In genomic region chr19:48806818-48807589, GRCh38 we compare ENCODE assay signal across 1 cellular context.
TF ChIP-seq lines count a peak whose summit lies in the region.

No MANE protein-coding gene starts in this region.

TF ChIP-seq in HepG2, 621 proteins besides CTCF, POLR2A, EP300 and RAD21 (continued from another document and continues in another):
- TF ChIP-seq IRF9 (CRISPR knock-in tag; IDR thresholded peaks at IDR 0.05; ENCODE audit: borderline replicate concordance) (peak; percentile 3; the same call in 1 of the 2 replicates), DNMT3B (CRISPR knock-in tag; conservative IDR thresholded peaks at IDR 0.05) (no peak), ZSCAN5A (CRISPR knock-in tag; IDR thresholded peaks at IDR 0.05; ENCODE audit: borderline replicate concordance) (no peak), DNMT1 (CRISPR knock-in tag; IDR thresholded peaks at IDR 0.05) (no peak), SMARCC2 (IDR thresholded peaks at IDR 0.05) (no peak), ZNF331 (CRISPR knock-in tag; IDR thresholded peaks at IDR 0.05) (peak; percentile 62; the same call in 1 of the 2 replicates), ZNF660 (CRISPR knock-in tag; IDR thresholded peaks at IDR 0.05; ENCODE audit: borderline replicate concordance, low read depth) (no peak), ZNF607 (CRISPR knock-in tag; IDR thresholded peaks at IDR 0.05; ENCODE audit: borderline replicate concordance) (no peak), ATRX (CRISPR knock-in tag; IDR thresholded peaks at IDR 0.05; ENCODE audit: borderline replicate concordance) (no peak), JUND (CRISPR knock-in tag; IDR thresholded peaks at IDR 0.05) (no peak), THAP11 (CRISPR knock-in tag; IDR thresholded peaks at IDR 0.05) (peak; percentile 98), RXRB (CRISPR knock-in tag; IDR thresholded peaks at IDR 0.05; ENCODE audit: borderline replicate concordance) (peak; percentile 65), SNRNP70 (IDR thresholded peaks at IDR 0.05; ENCODE audit: low read depth, low read length) (no peak), SOX13 (IDR thresholded peaks at IDR 0.05) (no peak), SOX13 (CRISPR knock-in tag; conservative IDR thresholded peaks at IDR 0.05 in 1 of 2, IDR thresholded peaks at IDR 0.05 in 1 of 2) (peak in 1 of 2 experiments; percentile 17; a peak in 1 of 4 replicates), ZNF777 (CRISPR knock-in tag; IDR thresholded peaks at IDR 0.05) (peak; percentile 17; the same call in 1 of the 2 replicates), HIC2 (CRISPR knock-in tag; IDR thresholded peaks at IDR 0.05; ENCODE audit: low read depth) (no peak), MLX (CRISPR knock-in tag; IDR thresholded peaks at IDR 0.05) (peak; percentile 24; the same call in 1 of the 2 replicates), GATA4 (IDR thresholded peaks at IDR 0.05; ENCODE audit: borderline replicate concordance, low read depth) (peak; percentile 72; the same call in 1 of the 2 replicates), ZNF253 (CRISPR knock-in tag; IDR thresholded peaks at IDR 0.05; ENCODE audit: borderline replicate concordance) (no peak), ZNF577 (CRISPR knock-in tag; IDR thresholded peaks at IDR 0.05; ENCODE audit: borderline replicate concordance, low read depth) (0 out of 2 replicates have a peak, but pooled peaks have one; percentile 35), SMAD9 (CRISPR knock-in tag; IDR thresholded peaks at IDR 0.05) (no peak), ZFP37 (CRISPR knock-in tag; IDR thresholded peaks at IDR 0.05; ENCODE audit: borderline replicate concordance) (no peak), ONECUT2 (CRISPR knock-in tag; IDR thresholded peaks at IDR 0.05) (no peak), KLF11 (CRISPR knock-in tag; IDR thresholded peaks at IDR 0.05) (no peak; the same call in 1 of the 2 replicates), FOSL1 (CRISPR knock-in tag; IDR thresholded peaks at IDR 0.05; ENCODE audit: borderline replicate concordance) (no peak), BRCA1 (CRISPR knock-in tag; IDR thresholded peaks at IDR 0.05) (0 out of 2 replicates have a peak, but pooled peaks have one; percentile 55)
- TF ChIP-seq, protein P1, sequence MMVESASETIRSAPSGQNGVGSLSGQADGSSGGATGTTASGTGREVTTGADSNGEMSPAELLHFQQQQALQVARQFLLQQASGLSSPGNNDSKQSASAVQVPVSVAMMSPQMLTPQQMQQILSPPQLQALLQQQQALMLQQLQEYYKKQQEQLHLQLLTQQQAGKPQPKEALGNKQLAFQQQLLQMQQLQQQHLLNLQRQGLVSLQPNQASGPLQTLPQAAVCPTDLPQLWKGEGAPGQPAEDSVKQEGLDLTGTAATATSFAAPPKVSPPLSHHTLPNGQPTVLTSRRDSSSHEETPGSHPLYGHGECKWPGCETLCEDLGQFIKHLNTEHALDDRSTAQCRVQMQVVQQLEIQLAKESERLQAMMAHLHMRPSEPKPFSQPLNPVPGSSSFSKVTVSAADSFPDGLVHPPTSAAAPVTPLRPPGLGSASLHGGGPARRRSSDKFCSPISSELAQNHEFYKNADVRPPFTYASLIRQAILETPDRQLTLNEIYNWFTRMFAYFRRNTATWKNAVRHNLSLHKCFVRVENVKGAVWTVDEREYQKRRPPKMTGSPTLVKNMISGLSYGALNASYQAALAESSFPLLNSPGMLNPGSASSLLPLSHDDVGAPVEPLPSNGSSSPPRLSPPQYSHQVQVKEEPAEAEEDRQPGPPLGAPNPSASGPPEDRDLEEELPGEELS (CRISPR knock-in tag; IDR thresholded peaks at IDR 0.05): peak; percentile 68
- TF ChIP-seq, protein P2, sequence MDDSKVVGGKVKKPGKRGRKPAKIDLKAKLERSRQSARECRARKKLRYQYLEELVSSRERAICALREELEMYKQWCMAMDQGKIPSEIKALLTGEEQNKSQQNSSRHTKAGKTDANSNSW (CRISPR knock-in tag; IDR thresholded peaks at IDR 0.05; ENCODE audit: borderline replicate concordance): 0 out of 2 replicates have a peak, but pooled peaks have one; percentile 27
- TF ChIP-seq, protein P3, sequence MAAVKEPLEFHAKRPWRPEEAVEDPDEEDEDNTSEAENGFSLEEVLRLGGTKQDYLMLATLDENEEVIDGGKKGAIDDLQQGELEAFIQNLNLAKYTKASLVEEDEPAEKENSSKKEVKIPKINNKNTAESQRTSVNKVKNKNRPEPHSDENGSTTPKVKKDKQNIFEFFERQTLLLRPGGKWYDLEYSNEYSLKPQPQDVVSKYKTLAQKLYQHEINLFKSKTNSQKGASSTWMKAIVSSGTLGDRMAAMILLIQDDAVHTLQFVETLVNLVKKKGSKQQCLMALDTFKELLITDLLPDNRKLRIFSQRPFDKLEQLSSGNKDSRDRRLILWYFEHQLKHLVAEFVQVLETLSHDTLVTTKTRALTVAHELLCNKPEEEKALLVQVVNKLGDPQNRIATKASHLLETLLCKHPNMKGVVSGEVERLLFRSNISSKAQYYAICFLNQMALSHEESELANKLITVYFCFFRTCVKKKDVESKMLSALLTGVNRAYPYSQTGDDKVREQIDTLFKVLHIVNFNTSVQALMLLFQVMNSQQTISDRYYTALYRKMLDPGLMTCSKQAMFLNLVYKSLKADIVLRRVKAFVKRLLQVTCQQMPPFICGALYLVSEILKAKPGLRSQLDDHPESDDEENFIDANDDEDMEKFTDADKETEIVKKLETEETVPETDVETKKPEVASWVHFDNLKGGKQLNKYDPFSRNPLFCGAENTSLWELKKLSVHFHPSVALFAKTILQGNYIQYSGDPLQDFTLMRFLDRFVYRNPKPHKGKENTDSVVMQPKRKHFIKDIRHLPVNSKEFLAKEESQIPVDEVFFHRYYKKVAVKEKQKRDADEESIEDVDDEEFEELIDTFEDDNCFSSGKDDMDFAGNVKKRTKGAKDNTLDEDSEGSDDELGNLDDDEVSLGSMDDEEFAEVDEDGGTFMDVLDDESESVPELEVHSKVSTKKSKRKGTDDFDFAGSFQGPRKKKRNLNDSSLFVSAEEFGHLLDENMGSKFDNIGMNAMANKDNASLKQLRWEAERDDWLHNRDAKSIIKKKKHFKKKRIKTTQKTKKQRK (IDR thresholded peaks at IDR 0.05; ENCODE audit: low read length): no peak
- TF ChIP-seq, protein P4, sequence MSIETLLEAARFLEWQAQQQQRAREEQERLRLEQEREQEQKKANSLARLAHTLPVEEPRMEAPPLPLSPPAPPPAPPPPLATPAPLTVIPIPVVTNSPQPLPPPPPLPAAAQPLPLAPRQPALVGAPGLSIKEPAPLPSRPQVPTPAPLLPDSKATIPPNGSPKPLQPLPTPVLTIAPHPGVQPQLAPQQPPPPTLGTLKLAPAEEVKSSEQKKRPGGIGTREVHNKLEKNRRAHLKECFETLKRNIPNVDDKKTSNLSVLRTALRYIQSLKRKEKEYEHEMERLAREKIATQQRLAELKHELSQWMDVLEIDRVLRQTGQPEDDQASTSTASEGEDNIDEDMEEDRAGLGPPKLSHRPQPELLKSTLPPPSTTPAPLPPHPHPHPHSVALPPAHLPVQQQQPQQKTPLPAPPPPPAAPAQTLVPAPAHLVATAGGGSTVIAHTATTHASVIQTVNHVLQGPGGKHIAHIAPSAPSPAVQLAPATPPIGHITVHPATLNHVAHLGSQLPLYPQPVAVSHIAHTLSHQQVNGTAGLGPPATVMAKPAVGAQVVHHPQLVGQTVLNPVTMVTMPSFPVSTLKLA (IDR thresholded peaks at IDR 0.05): no peak
- TF ChIP-seq, protein P5, sequence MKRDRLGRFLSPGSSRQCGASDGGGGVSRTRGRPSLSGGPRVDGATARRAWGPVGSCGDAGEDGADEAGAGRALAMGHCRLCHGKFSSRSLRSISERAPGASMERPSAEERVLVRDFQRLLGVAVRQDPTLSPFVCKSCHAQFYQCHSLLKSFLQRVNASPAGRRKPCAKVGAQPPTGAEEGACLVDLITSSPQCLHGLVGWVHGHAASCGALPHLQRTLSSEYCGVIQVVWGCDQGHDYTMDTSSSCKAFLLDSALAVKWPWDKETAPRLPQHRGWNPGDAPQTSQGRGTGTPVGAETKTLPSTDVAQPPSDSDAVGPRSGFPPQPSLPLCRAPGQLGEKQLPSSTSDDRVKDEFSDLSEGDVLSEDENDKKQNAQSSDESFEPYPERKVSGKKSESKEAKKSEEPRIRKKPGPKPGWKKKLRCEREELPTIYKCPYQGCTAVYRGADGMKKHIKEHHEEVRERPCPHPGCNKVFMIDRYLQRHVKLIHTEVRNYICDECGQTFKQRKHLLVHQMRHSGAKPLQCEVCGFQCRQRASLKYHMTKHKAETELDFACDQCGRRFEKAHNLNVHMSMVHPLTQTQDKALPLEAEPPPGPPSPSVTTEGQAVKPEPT (CRISPR knock-in tag; IDR thresholded peaks at IDR 0.05; ENCODE audit: low read depth): no peak
- TF ChIP-seq, protein P6, sequence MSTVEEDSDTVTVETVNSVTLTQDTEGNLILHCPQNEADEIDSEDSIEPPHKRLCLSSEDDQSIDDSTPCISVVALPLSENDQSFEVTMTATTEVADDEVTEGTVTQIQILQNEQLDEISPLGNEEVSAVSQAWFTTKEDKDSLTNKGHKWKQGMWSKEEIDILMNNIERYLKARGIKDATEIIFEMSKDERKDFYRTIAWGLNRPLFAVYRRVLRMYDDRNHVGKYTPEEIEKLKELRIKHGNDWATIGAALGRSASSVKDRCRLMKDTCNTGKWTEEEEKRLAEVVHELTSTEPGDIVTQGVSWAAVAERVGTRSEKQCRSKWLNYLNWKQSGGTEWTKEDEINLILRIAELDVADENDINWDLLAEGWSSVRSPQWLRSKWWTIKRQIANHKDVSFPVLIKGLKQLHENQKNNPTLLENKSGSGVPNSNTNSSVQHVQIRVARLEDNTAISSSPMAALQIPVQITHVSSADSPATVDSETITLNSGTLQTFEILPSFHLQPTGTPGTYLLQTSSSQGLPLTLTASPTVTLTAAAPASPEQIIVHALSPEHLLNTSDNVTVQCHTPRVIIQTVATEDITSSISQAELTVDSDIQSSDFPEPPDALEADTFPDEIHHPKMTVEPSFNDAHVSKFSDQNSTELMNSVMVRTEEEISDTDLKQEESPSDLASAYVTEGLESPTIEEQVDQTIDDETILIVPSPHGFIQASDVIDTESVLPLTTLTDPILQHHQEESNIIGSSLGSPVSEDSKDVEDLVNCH (CRISPR knock-in tag; IDR thresholded peaks at IDR 0.05): no peak
- TF ChIP-seq, protein P7, sequence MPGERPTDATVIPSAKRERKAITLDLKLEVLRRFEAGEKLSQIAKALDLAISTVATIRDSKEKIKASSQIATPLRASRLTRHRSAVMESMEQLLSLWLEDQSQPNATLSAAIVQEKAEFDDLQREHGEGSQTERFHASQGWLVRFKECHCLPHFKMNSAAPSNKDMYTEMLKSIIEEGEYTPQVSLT (CRISPR knock-in tag; IDR thresholded peaks at IDR 0.05; ENCODE audit: borderline replicate concordance, low read depth): no peak
